Comparison of ENCODE assay signal across 2 cellular contexts in genomic region chr1:20373286-20373685, GRCh38.
TF ChIP-seq lines count a peak whose summit lies in the region.

No MANE protein-coding gene starts in this region.

TF ChIP-seq in GM23338, 12 proteins besides CTCF, POLR2A, EP300 and RAD21 (continued from another document):
- TF ChIP-seq REST (IDR thresholded peaks at IDR 0.05; ENCODE audit: unreplicated experiment): no peak
TF ChIP-seq in GM23338: peak in this region for 0.

TF ChIP-seq in GM12878, 131 proteins besides CTCF, POLR2A, EP300 and RAD21 (continued from another document):
- TF ChIP-seq SPI1 (IDR thresholded peaks at IDR 0.05; ENCODE audit: borderline replicate concordance, insufficient read depth, low read depth, low read length) (0 out of 2 replicates have a peak, but pooled peaks have one; percentile 3), RCOR1 (conservative IDR thresholded peaks at IDR 0.05; ENCODE audit: low read depth, low read length) (no peak), HCFC1 (IDR thresholded peaks at IDR 0.05; ENCODE audit: low read length) (no peak), JUNB (IDR thresholded peaks at IDR 0.05) (no peak), FOXK2 (IDR thresholded peaks at IDR 0.05) (no peak)
